10 cellular contexts compared by ENCODE assay signal in the genomic region with DNA sequence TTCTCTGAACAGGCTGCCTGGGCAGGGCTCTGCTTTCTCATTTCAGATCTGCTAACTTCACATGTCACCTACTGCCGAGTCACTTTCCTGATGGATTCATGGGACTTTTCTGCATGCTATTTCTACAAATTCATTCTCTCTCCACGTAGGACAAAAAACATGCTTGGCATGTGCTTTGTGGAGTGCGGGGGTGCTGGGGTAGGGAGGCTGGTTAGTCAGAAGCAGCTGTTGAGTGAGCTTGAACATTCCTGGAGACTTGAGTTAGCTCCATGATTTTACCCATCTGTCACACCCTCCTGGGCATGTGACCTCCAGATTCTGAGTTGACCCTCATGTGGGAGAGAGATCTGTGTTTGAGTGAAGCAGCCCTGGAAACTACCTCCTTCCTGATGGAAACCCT.
DNase-seq lines count a peak whose midpoint lies in the region; ATAC-seq and TF ChIP-seq lines count a peak whose summit lies in the region.
"Had no signal": no experiment of that assay in that cellular context is flagged by ENCODE, and none has a peak within 500 bp of the region (broad histone marks: within the 10 kb centered on the region; RNA-seq: fewer than 3 reads in every experiment).

No MANE protein-coding gene starts in this region.

- ATAC-seq in right cardiac atrium (peak in 1 of 2 donors; percentile 34), GM21529 (IDR thresholded peaks at IDR 0.05; ENCODE audit: unreplicated experiment) (no peak)

- 40% methylated on average over 3 of the region's 3 CpGs for WGBS in right cardiac atrium

- H3K27ac Mint-ChIP-seq in brain: peak overlapping the region in 3 of 5 experiments; percentile 24 to 86 (median 69)
- no peak overlapping the region for H3K27ac Mint-ChIP-seq in activated naive CD8-positive, alpha-beta T cell treated with anti-CD3 and anti-CD28 coated beads for 36 hours
- H3K27ac Mint-ChIP-seq: activated T-cell treated with anti-CD3 and anti-CD28 coated beads, Interleukin-2, amount 50 U/mL, for 24 hours had no signal

- H3K4me3 Mint-ChIP-seq in brain: no peak overlapping the region
- H3K4me3 Mint-ChIP-seq in activated naive CD8-positive, alpha-beta T cell treated with anti-CD3 and anti-CD28 coated beads for 36 hours: no peak overlapping the region
- H3K4me3 Mint-ChIP-seq: activated T-cell treated with anti-CD3 and anti-CD28 coated beads, Interleukin-2, amount 50 U/mL, for 24 hours had no signal

- no peak overlapping the region for H3K4me3 ChIP-seq in right cardiac atrium (ENCODE audit: low read length)
- H3K4me3 ChIP-seq: SK-N-MC had no signal

- peaks cover 22% of the 10 kb centered on the region for H3K36me3 Mint-ChIP-seq in brain
- peaks cover 39% of the 10 kb centered on the region for H3K36me3 Mint-ChIP-seq in activated naive CD8-positive, alpha-beta T cell treated with anti-CD3 and anti-CD28 coated beads for 36 hours

- DNase-seq in HCEC 1CT (peak; percentile 99), right cardiac atrium (no peak), superior temporal gyrus (ENCODE audit: extremely low spot score) (peak; percentile 27), LoVo (ENCODE audit: low spot score) (no peak), MV-4-11 (lab: John Stamatoyannopoulos, UW) (no peak)
- no peak for DNase-seq in activated naive CD8-positive, alpha-beta T cell treated with anti-CD3 and anti-CD28 coated beads for 36 hours
- DNase-seq: activated T-cell treated with anti-CD3 and anti-CD28 coated beads, Interleukin-2, amount 50 U/mL, for 24 hours had no signal

- H3K4me1 Mint-ChIP-seq in brain: peaks cover 34% of the 10 kb centered on the region
- H3K4me1 Mint-ChIP-seq in activated naive CD8-positive, alpha-beta T cell treated with anti-CD3 and anti-CD28 coated beads for 36 hours: peaks cover 2% of the 10 kb centered on the region

- no peaks in the 10 kb centered on the region for H3K9me3 ChIP-seq in right cardiac atrium (ENCODE audit: control insufficient read depth, low read length)

- TF ChIP-seq CTCF in brain (conservative IDR thresholded peaks at IDR 0.05): no peak

- H3K27ac ChIP-seq in right cardiac atrium (ENCODE audit: low read length): peak overlapping the region; percentile 44
- H3K27ac ChIP-seq: SK-N-MC had no signal

- no peaks in the 10 kb centered on the region for H3K9me3 Mint-ChIP-seq in brain
- H3K9me3 Mint-ChIP-seq in activated naive CD8-positive, alpha-beta T cell treated with anti-CD3 and anti-CD28 coated beads for 36 hours: no peaks in the 10 kb centered on the region
- H3K9me3 Mint-ChIP-seq: activated T-cell treated with anti-CD3 and anti-CD28 coated beads, Interleukin-2, amount 50 U/mL, for 24 hours had no signal

- H3K4me1 ChIP-seq in right cardiac atrium (ENCODE audit: control insufficient read depth, insufficient read depth, low read length): peaks cover 20% of the 10 kb centered on the region

- H3K27me3 Mint-ChIP-seq in brain: no peaks in the 10 kb centered on the region
- no peaks in the 10 kb centered on the region for H3K27me3 Mint-ChIP-seq in activated naive CD8-positive, alpha-beta T cell treated with anti-CD3 and anti-CD28 coated beads for 36 hours
- H3K27me3 Mint-ChIP-seq: activated T-cell treated with anti-CD3 and anti-CD28 coated beads, Interleukin-2, amount 50 U/mL, for 24 hours had no signal

- intact Hi-C loops in right cardiac atrium (cut with DNase I): loop anchor here in 1 of 4 donors (10.0 kb wide), 1 partner anchor 54 kb away; no protein-coding TSS in a partner anchor

- H3K27me3 ChIP-seq in right cardiac atrium (ENCODE audit: control insufficient read depth, insufficient read depth): no peaks in the 10 kb centered on the region

Comparison
In these comparisons a context has a peak if more than half of its experiments do, and no peak if none do; other contexts are left out.
1. DNase-seq: peak in HCEC 1CT (single experiment) and superior temporal gyrus (single experiment); none in right cardiac atrium (0 of 3), LoVo (single experiment), activated naive CD8-positive, alpha-beta T cell treated with anti-CD3 and anti-CD28 coated beads for 36 hours (single experiment) and MV-4-11 (single experiment).